ENCODE assay signal across 20 cellular contexts in genomic region chr13:34035676-34036325, GRCh38.
A peak's percentile ranks its signal among the peaks of the same experiment; 100 is the strongest.
DNase-seq lines count a peak whose midpoint lies in the region; ATAC-seq and TF ChIP-seq lines count a peak whose summit lies in the region.
"Had no signal": no experiment of that assay in that cellular context is flagged by ENCODE, and none has a peak within 500 bp of the region (broad histone marks: within the 10 kb centered on the region; RNA-seq: fewer than 3 reads in every experiment).

No MANE protein-coding gene starts in this region.

- BruUV-seq in Calu3 (replicated peaks; lab: Mats Ljungman, UMichigan): no TSS peak

- no peaks in the 10 kb centered on the region for H3K27me3 ChIP-seq in RWPE2 (ENCODE audit: insufficient read depth, poor library complexity, severe bottlenecking)
- no peaks in the 10 kb centered on the region for H3K27me3 ChIP-seq in foreskin keratinocyte
- H3K27me3 ChIP-seq: right atrium auricular region had no signal

- no peaks in the 10 kb centered on the region for H3K36me3 ChIP-seq in RWPE2 (ENCODE audit: low read depth)
- H3K36me3 ChIP-seq: right atrium auricular region, thoracic aorta had no signal

- no peaks in the 10 kb centered on the region for H3K9me3 ChIP-seq in RWPE2 (ENCODE audit: severe bottlenecking)
- H3K9me3 ChIP-seq: right atrium auricular region, thoracic aorta had no signal

- peak; percentile 95 for ATAC-seq in RWPE2 (ENCODE audit: low read depth)
- peak; percentile 98 for ATAC-seq in foreskin keratinocyte
- ATAC-seq in GM21515 (IDR thresholded peaks at IDR 0.05; ENCODE audit: unreplicated experiment): no peak
- no peak for ATAC-seq in GM19351 (IDR thresholded peaks at IDR 0.05; ENCODE audit: unreplicated experiment)
- ATAC-seq in HG02759 (IDR thresholded peaks at IDR 0.05; ENCODE audit: unreplicated experiment): no peak
- ATAC-seq: CD8-positive, alpha-beta T cell; GM23338; stimulated activated memory B cell treated with anti-CD40 and anti-IgM and Interleukin-4, amounts not matched to agents 10 μg/mL and 1 μg/mL and 100 μg/mL, for 72 hours had no signal

- H3K4me1 Mint-ChIP-seq in Calu3 (ENCODE audit: low read depth, unreplicated experiment): no peaks in the 10 kb centered on the region
- H3K4me1 Mint-ChIP-seq: activated naive CD4-positive, alpha-beta T cell treated with anti-CD3 and anti-CD28 coated beads, Interleukin-2, amount 50 U/mL, for 24 hours had no signal

- DNase-seq in Calu3 (peak; percentile 1), HT-29 (ENCODE audit: low spot score) (peak; percentile 59), RWPE2 (ENCODE audit: low spot score) (no peak), foreskin keratinocyte (peak; percentile 94 to 96), NCI-H1092 (lab: John Stamatoyannopoulos, UW) (no peak)
- DNase-seq: activated T-cell treated with anti-CD3 and anti-CD28 coated beads, Interleukin-2, amount 50 U/mL, for 48 hours; CD8-positive, alpha-beta T cell; hippocampal formation; islet precursor cell; NCI-H1694; NCI-H446 had no signal

- intact Hi-C loops in Calu3 (cut with micrococcal nuclease; ENCODE audit: unreplicated experiment): no loop called here

- no peak overlapping the region for H3K4me3 ChIP-seq in RWPE2 (ENCODE audit: severe bottlenecking)
- H3K4me3 ChIP-seq: GM23338, lung, right atrium auricular region, thoracic aorta had no signal

- H3K9me3 Mint-ChIP-seq in Calu3 (ENCODE audit: low read depth, unreplicated experiment): no peaks in the 10 kb centered on the region
- H3K9me3 Mint-ChIP-seq: activated naive CD4-positive, alpha-beta T cell treated with anti-CD3 and anti-CD28 coated beads, Interleukin-2, amount 50 U/mL, for 24 hours had no signal

- H3K27ac Mint-ChIP-seq in Calu3 (ENCODE audit: unreplicated experiment): no peak overlapping the region
- H3K27ac Mint-ChIP-seq: activated naive CD4-positive, alpha-beta T cell treated with anti-CD3 and anti-CD28 coated beads, Interleukin-2, amount 50 U/mL, for 24 hours; CD8-positive, alpha-beta T cell; GM23338; stimulated activated memory B cell treated with anti-CD40 and anti-IgM and Interleukin-4, amounts not matched to agents 10 μg/mL and 1 μg/mL and 100 μg/mL, for 72 hours had no signal

- no peaks in the 10 kb centered on the region for H3K36me3 Mint-ChIP-seq in Calu3 (ENCODE audit: insufficient read depth, unreplicated experiment)
- H3K36me3 Mint-ChIP-seq: activated naive CD4-positive, alpha-beta T cell treated with anti-CD3 and anti-CD28 coated beads, Interleukin-2, amount 50 U/mL, for 24 hours; CD8-positive, alpha-beta T cell; stimulated activated memory B cell treated with anti-CD40 and anti-IgM and Interleukin-4, amounts not matched to agents 10 μg/mL and 1 μg/mL and 100 μg/mL, for 72 hours had no signal

- no peak overlapping the region for H3K4me3 Mint-ChIP-seq in Calu3 (ENCODE audit: low read depth, unreplicated experiment)
- H3K4me3 Mint-ChIP-seq: activated naive CD4-positive, alpha-beta T cell treated with anti-CD3 and anti-CD28 coated beads, Interleukin-2, amount 50 U/mL, for 24 hours; CD8-positive, alpha-beta T cell; GM23338; stimulated activated memory B cell treated with anti-CD40 and anti-IgM and Interleukin-4, amounts not matched to agents 10 μg/mL and 1 μg/mL and 100 μg/mL, for 72 hours had no signal

- H3K27ac ChIP-seq in RWPE2 (ENCODE audit: poor library complexity, severe bottlenecking) (peak overlapping the region; percentile 42), foreskin keratinocyte (peak overlapping the region; percentile 72)
- H3K27ac ChIP-seq: right atrium auricular region, thoracic aorta had no signal

- H3K27me3 Mint-ChIP-seq in Calu3 (ENCODE audit: unreplicated experiment): no peaks in the 10 kb centered on the region
- H3K27me3 Mint-ChIP-seq: stimulated activated memory B cell treated with anti-CD40 and anti-IgM and Interleukin-4, amounts not matched to agents 10 μg/mL and 1 μg/mL and 100 μg/mL, for 72 hours had no signal

- TF ChIP-seq CTCF in Calu3 (IDR thresholded peaks at IDR 0.05; ENCODE audit: unreplicated experiment) (no peak), RWPE2 (IDR thresholded peaks at IDR 0.05; ENCODE audit: poor library complexity, severe bottlenecking) (no peak), foreskin keratinocyte (conservative IDR thresholded peaks at IDR 0.05) (no peak)

- H3K4me1 ChIP-seq in RWPE2 (ENCODE audit: insufficient read depth, poor library complexity, severe bottlenecking): peaks cover 7% of the 10 kb centered on the region
- peaks cover 32% of the 10 kb centered on the region for H3K4me1 ChIP-seq in foreskin keratinocyte
- H3K4me1 ChIP-seq: right atrium auricular region had no signal

- CTCF ChIA-PET in Calu3 (lab: Charles Lee): interaction anchor here (0.7 kb wide), 1 partner anchor 1961 kb away, joined by 4 read pairs; no protein-coding TSS in a partner anchor

Comparison
In these comparisons a context has a peak if more than half of its experiments do, and no peak if none do; other contexts are left out.
1. DNase-seq: peak in Calu3 (single experiment), HT-29 (single experiment) and foreskin keratinocyte (2 of 2); none in RWPE2 (single experiment) and NCI-H1092 (single experiment).
2. ATAC-seq: peak in RWPE2 (single experiment) and foreskin keratinocyte (single experiment); none in GM21515 (single experiment), GM19351 (single experiment) and HG02759 (single experiment).